ENCODE assay signal across 7 cellular contexts in genomic region chr4:37453361-37454262, GRCh38.
DNase-seq lines count a peak whose midpoint lies in the region; ATAC-seq and TF ChIP-seq lines count a peak whose summit lies in the region.

No MANE protein-coding gene starts in this region.

- H3K4me3 Mint-ChIP-seq in activated T-cell treated with anti-CD3 and anti-CD28 coated beads, Interleukin-2, amount 50 U/mL, for 72 hours, result peak overlapping the region; percentile 72 to 78
- peak overlapping the region; percentile 66 to 88 (median 81) for H3K4me3 Mint-ChIP-seq in naive B cell
- H3K4me3 Mint-ChIP-seq in stimulated activated naive CD8-positive, alpha-beta T cell treated with anti-CD3 and anti-CD28 coated beads, Interleukin-15, Interleukin-2, amounts not matched to agents 100 ng/mL and 50 ng/mL, for 24 hours, result peak overlapping the region; percentile 69

- ATAC-seq in GM18517 (IDR thresholded peaks at IDR 0.05; ENCODE audit: unreplicated experiment) (peak; percentile 52), HG02885 (IDR thresholded peaks at IDR 0.05; ENCODE audit: poor library complexity, unreplicated experiment) (peak; percentile 89), naive B cell (ENCODE audit: low read depth in 2 of 2) (peak; percentile 78 to 84)
- ATAC-seq in activated T-cell treated with anti-CD3 and anti-CD28 coated beads, Interleukin-2, amount 50 U/mL, for 72 hours (replicated peaks in 1 of 2), result peak; percentile 95

- H3K4me1 Mint-ChIP-seq in activated T-cell treated with anti-CD3 and anti-CD28 coated beads, Interleukin-2, amount 50 U/mL, for 72 hours (ENCODE audit: low read depth), result peaks cover 9% of the 10 kb centered on the region
- H3K4me1 Mint-ChIP-seq in naive B cell, result peaks cover 7 to 13% (median 11%) of the 10 kb centered on the region in 3 donors
- peaks cover 15% of the 10 kb centered on the region for H3K4me1 Mint-ChIP-seq in stimulated activated naive CD8-positive, alpha-beta T cell treated with anti-CD3 and anti-CD28 coated beads, Interleukin-15, Interleukin-2, amounts not matched to agents 100 ng/mL and 50 ng/mL, for 24 hours (ENCODE audit: low read depth)

- H3K27ac Mint-ChIP-seq in activated T-cell treated with anti-CD3 and anti-CD28 coated beads, Interleukin-2, amount 50 U/mL, for 72 hours, result no peak overlapping the region
- no peak overlapping the region for H3K27ac Mint-ChIP-seq in naive B cell
- H3K27ac Mint-ChIP-seq in stimulated activated naive CD8-positive, alpha-beta T cell treated with anti-CD3 and anti-CD28 coated beads, Interleukin-15, Interleukin-2, amounts not matched to agents 100 ng/mL and 50 ng/mL, for 24 hours, result no peak overlapping the region

- H3K4me3 ChIP-seq in fibroblast of mammary gland (ENCODE audit: control insufficient read depth, low read depth, low read length), result peak overlapping the region; percentile 23

- H3K9me3 Mint-ChIP-seq in activated T-cell treated with anti-CD3 and anti-CD28 coated beads, Interleukin-2, amount 50 U/mL, for 72 hours, result no peaks in the 10 kb centered on the region
- no peaks in the 10 kb centered on the region for H3K9me3 Mint-ChIP-seq in naive B cell
- H3K9me3 Mint-ChIP-seq in stimulated activated naive CD8-positive, alpha-beta T cell treated with anti-CD3 and anti-CD28 coated beads, Interleukin-15, Interleukin-2, amounts not matched to agents 100 ng/mL and 50 ng/mL, for 24 hours, result no peaks in the 10 kb centered on the region

- DNase-seq in NCI-H510A treated with DMSO at 0.1 percent for 48 hours (lab: John Stamatoyannopoulos, UW) (peak; percentile 55), fibroblast of mammary gland (ENCODE audit: low read depth) (no peak), naive B cell (peak; percentile 24)
- DNase-seq in activated T-cell treated with anti-CD3 and anti-CD28 coated beads, Interleukin-2, amount 50 U/mL, for 72 hours, result peak; percentile 56 to 68

- peaks cover 55% of the 10 kb centered on the region for H3K27me3 Mint-ChIP-seq in activated T-cell treated with anti-CD3 and anti-CD28 coated beads, Interleukin-2, amount 50 U/mL, for 72 hours (ENCODE audit: low read depth)
- peaks cover 60 to 73% (median 72%) of the 10 kb centered on the region in 3 donors for H3K27me3 Mint-ChIP-seq in naive B cell
- H3K27me3 Mint-ChIP-seq in stimulated activated naive CD8-positive, alpha-beta T cell treated with anti-CD3 and anti-CD28 coated beads, Interleukin-15, Interleukin-2, amounts not matched to agents 100 ng/mL and 50 ng/mL, for 24 hours, result peaks cover 58% of the 10 kb centered on the region

- H3K36me3 Mint-ChIP-seq in activated T-cell treated with anti-CD3 and anti-CD28 coated beads, Interleukin-2, amount 50 U/mL, for 72 hours (ENCODE audit: insufficient read depth in 2 of 2), result no peaks in the 10 kb centered on the region
- H3K36me3 Mint-ChIP-seq in naive B cell, result no peaks in the 10 kb centered on the region
- no peaks in the 10 kb centered on the region for H3K36me3 Mint-ChIP-seq in stimulated activated naive CD8-positive, alpha-beta T cell treated with anti-CD3 and anti-CD28 coated beads, Interleukin-15, Interleukin-2, amounts not matched to agents 100 ng/mL and 50 ng/mL, for 24 hours (ENCODE audit: low read depth)

- TF ChIP-seq CTCF in fibroblast of mammary gland (conservative IDR thresholded peaks at IDR 0.05; ENCODE audit: control insufficient read depth, insufficient read depth, low read depth, low read length), result no peak
